Comparison of ENCODE assay signal across 17 cellular contexts in the genomic region with DNA sequence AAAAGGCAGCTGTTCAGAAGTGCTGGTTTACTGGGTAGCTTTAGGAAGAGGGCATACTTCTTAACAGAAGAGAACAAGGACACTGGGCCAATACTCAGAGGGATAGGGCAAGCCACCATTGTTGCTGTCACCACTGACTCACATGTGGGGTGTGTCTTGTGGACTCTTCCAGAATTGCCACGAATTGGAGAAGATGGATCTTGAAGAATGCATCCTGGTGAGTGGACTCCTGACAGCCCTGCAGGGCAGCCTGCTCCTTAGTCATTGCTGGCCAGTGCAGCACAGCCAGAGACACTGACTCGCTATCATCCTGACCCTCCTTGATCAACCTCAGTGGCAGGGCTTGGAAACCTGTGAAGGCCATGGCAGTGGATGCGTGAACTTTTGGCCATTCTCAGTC.
A peak's percentile ranks its signal among the peaks of the same experiment; 100 is the strongest.
DNase-seq lines count a peak whose midpoint lies in the region; ATAC-seq, FAIRE-seq and TF ChIP-seq lines count a peak whose summit lies in the region.
"Had no signal": no experiment of that assay in that cellular context is flagged by ENCODE, and none has a peak within 500 bp of the region (broad histone marks: within the 10 kb centered on the region; RNA-seq: fewer than 3 reads in every experiment).

No MANE protein-coding gene starts in this region.

- POLR2A ChIA-PET in activated CD8-positive, alpha-beta T cell treated with anti-CD3 and anti-CD28 coated beads, Interleukin-2, amount 10 ng/mL, durations not matched to agents 7 days and 5 days (lab: Charles Lee), result no interaction called here

- no peaks in the 10 kb centered on the region for H3K9me3 ChIP-seq in MG63

- CTCF ChIA-PET in activated CD8-positive, alpha-beta T cell treated with anti-CD3 and anti-CD28 coated beads, Interleukin-2, amount 10 ng/mL, durations not matched to agents 7 days and 5 days (lab: Charles Lee), result interaction anchor here (1.4 kb wide), 1 partner anchor 409 kb away, joined by 3 read pairs; no protein-coding TSS in a partner anchor

- no peak for TF ChIP-seq POLR2A in GM12891 (IDR thresholded peaks at IDR 0.05; ENCODE audit: low read depth, low read length)

- DNase-seq in EH (ENCODE audit: low read depth), result peak; percentile 90
- peak; percentile 63 for DNase-seq in MG63
- peak; percentile 51 for DNase-seq in choroid plexus epithelial cell (ENCODE audit: low read depth)
- DNase-seq in myocyte (ENCODE audit: low read depth), result peak; percentile 75
- no peak for DNase-seq in activated CD8-positive, alpha-beta T cell treated with anti-CD3 and anti-CD28 coated beads, Interleukin-2, amount 10 ng/mL, durations not matched to agents 7 days and 5 days
- DNase-seq in GM12891 (ENCODE audit: insufficient read length, low spot score), result no peak
- no peak for DNase-seq in NCI-H1105 treated with DMSO at 0.1 percent for 48 hours (lab: John Stamatoyannopoulos, UW)
- DNase-seq: activated CD4-positive, alpha-beta T cell treated with anti-CD3 and anti-CD28 coated beads, Interleukin-2, amount 10 ng/mL, durations not matched to agents 7 days and 5 days; GF-D8; midbrain; NCI-H1105; RPMI8226; stimulated activated CD4-positive, alpha-beta T cell treated with anti-CD3 and anti-CD28 coated beads, Interleukin-4, amount 100 ng/mL, for 24 hours; T-helper 17 cell had no signal

- H3K4me3 ChIP-seq in MG63, result no peak overlapping the region
- H3K4me3 ChIP-seq in choroid plexus epithelial cell (ENCODE audit: low read depth, low read length), result no peak overlapping the region

- H3K27ac Mint-ChIP-seq in activated CD8-positive, alpha-beta T cell treated with anti-CD3 and anti-CD28 coated beads, Interleukin-2, amount 10 ng/mL, durations not matched to agents 7 days and 5 days, result no peak overlapping the region
- H3K27ac Mint-ChIP-seq: activated CD4-positive, alpha-beta T cell treated with anti-CD3 and anti-CD28 coated beads, Interleukin-2, amount 10 ng/mL, durations not matched to agents 7 days and 5 days; stimulated activated naive CD8-positive, alpha-beta T cell treated with anti-CD3 and anti-CD28 coated beads, Interleukin-15, Interleukin-2, amounts not matched to agents 100 ng/mL and 50 ng/mL, for 24 hours; T-helper 17 cell had no signal

- TF ChIP-seq CTCF in choroid plexus epithelial cell (conservative IDR thresholded peaks at IDR 0.05; ENCODE audit: low read depth, low read length), result no peak

- H3K9me3 Mint-ChIP-seq in activated CD8-positive, alpha-beta T cell treated with anti-CD3 and anti-CD28 coated beads, Interleukin-2, amount 10 ng/mL, durations not matched to agents 7 days and 5 days (ENCODE audit: insufficient read depth), result no peaks in the 10 kb centered on the region
- H3K9me3 Mint-ChIP-seq: activated CD4-positive, alpha-beta T cell treated with anti-CD3 and anti-CD28 coated beads, Interleukin-2, amount 10 ng/mL, durations not matched to agents 7 days and 5 days; stimulated activated naive CD8-positive, alpha-beta T cell treated with anti-CD3 and anti-CD28 coated beads, Interleukin-15, Interleukin-2, amounts not matched to agents 100 ng/mL and 50 ng/mL, for 24 hours had no signal

- no peak for ATAC-seq in HG02763 (IDR thresholded peaks at IDR 0.05; ENCODE audit: unreplicated experiment)
- ATAC-seq in activated CD8-positive, alpha-beta T cell treated with anti-CD3 and anti-CD28 coated beads, Interleukin-2, amount 10 ng/mL, durations not matched to agents 7 days and 5 days, result no peak
- ATAC-seq: T-helper 17 cell had no signal

- peaks cover 10% of the 10 kb centered on the region for H3K36me3 ChIP-seq in MG63

- no peaks in the 10 kb centered on the region for H3K27me3 Mint-ChIP-seq in activated CD8-positive, alpha-beta T cell treated with anti-CD3 and anti-CD28 coated beads, Interleukin-2, amount 10 ng/mL, durations not matched to agents 7 days and 5 days (ENCODE audit: low read depth)
- H3K27me3 Mint-ChIP-seq: activated CD4-positive, alpha-beta T cell treated with anti-CD3 and anti-CD28 coated beads, Interleukin-2, amount 10 ng/mL, durations not matched to agents 7 days and 5 days; stimulated activated naive CD8-positive, alpha-beta T cell treated with anti-CD3 and anti-CD28 coated beads, Interleukin-15, Interleukin-2, amounts not matched to agents 100 ng/mL and 50 ng/mL, for 24 hours had no signal

- no peak overlapping the region for H3K4me3 Mint-ChIP-seq in activated CD8-positive, alpha-beta T cell treated with anti-CD3 and anti-CD28 coated beads, Interleukin-2, amount 10 ng/mL, durations not matched to agents 7 days and 5 days
- H3K4me3 Mint-ChIP-seq: activated CD4-positive, alpha-beta T cell treated with anti-CD3 and anti-CD28 coated beads, Interleukin-2, amount 10 ng/mL, durations not matched to agents 7 days and 5 days; stimulated activated naive CD8-positive, alpha-beta T cell treated with anti-CD3 and anti-CD28 coated beads, Interleukin-15, Interleukin-2, amounts not matched to agents 100 ng/mL and 50 ng/mL, for 24 hours; T-helper 17 cell had no signal

- no peaks in the 10 kb centered on the region for H3K27me3 ChIP-seq in MG63

- no peaks in the 10 kb centered on the region for H3K4me1 Mint-ChIP-seq in activated CD8-positive, alpha-beta T cell treated with anti-CD3 and anti-CD28 coated beads, Interleukin-2, amount 10 ng/mL, durations not matched to agents 7 days and 5 days (ENCODE audit: low read depth)

- FAIRE-seq in GM12891 (lab: Jason Lieb, UNC), result no peak
- FAIRE-seq: HTR-8/SVneo had no signal

- no peaks in the 10 kb centered on the region for H3K36me3 Mint-ChIP-seq in activated CD8-positive, alpha-beta T cell treated with anti-CD3 and anti-CD28 coated beads, Interleukin-2, amount 10 ng/mL, durations not matched to agents 7 days and 5 days (ENCODE audit: low read depth)

TF ChIP-seq in GM12891, 5 proteins besides CTCF, POLR2A, EP300 and RAD21:
- TF ChIP-seq POLR2AphosphoS5 (IDR thresholded peaks at IDR 0.05; ENCODE audit: low read depth, low read length) (no peak), SPI1 (IDR thresholded peaks at IDR 0.05; ENCODE audit: low read depth, low read length) (no peak), PAX5 (IDR thresholded peaks at IDR 0.05; ENCODE audit: insufficient read depth, low read length, severe bottlenecking) (no peak), POU2F2 (IDR thresholded peaks at IDR 0.05; ENCODE audit: low read depth, low read length) (no peak), TAF1 (IDR thresholded peaks at IDR 0.05; ENCODE audit: low read depth, low read length) (no peak)

Comparison
In these comparisons a context has a peak if more than half of its experiments do, and no peak if none do; other contexts are left out.
1. DNase-seq: peak in EH (single experiment), MG63 (single experiment), choroid plexus epithelial cell (single experiment) and myocyte (single experiment); none in activated CD8-positive, alpha-beta T cell treated with anti-CD3 and anti-CD28 coated beads, Interleukin-2, amount 10 ng/mL, durations not matched to agents 7 days and 5 days (single experiment), GM12891 (single experiment) and NCI-H1105 treated with DMSO at 0.1 percent for 48 hours (single experiment).